In the genomic region with DNA sequence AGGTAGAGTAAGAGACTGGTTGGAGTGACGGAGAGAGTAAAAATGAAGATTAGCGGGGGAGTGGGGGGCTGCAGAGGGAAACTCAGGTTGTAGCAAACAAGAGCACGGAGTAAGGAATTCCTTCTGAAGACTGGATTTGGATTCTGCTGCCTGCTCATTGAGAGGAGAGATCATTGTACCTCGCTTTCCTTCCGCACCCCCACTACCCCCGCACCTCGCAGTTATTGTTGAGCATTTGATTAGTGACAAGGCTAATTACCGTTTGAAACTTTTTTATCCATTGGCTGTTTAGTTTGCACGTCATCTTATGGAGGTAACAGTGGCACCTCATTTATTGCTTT, we compare ENCODE assay signal across 1 cellular context.
TF ChIP-seq lines count a peak whose summit lies in the region.

No MANE protein-coding gene starts in this region.

TF ChIP-seq in K562, 482 proteins besides CTCF, POLR2A, EP300 and RAD21 (continued from another document):
- TF ChIP-seq, protein P1, sequence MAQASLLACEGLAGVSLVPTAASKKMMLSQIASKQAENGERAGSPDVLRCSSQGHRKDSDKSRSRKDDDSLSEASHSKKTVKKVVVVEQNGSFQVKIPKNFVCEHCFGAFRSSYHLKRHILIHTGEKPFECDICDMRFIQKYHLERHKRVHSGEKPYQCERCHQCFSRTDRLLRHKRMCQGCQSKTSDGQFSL (CRISPR knock-in tag; IDR thresholded peaks at IDR 0.05): peak; percentile 77
- TF ChIP-seq, protein P1 (tag; IDR thresholded peaks at IDR 0.05): no peak
- no peak for TF ChIP-seq RFX7 (CRISPR knock-in tag; IDR thresholded peaks at IDR 0.05)
- TF ChIP-seq TEAD1 (CRISPR knock-in tag; IDR thresholded peaks at IDR 0.05): 0 out of 4 replicates have a peak, but pooled peaks of 1 of the 2 experiments have one; percentile 8
